7 cellular contexts compared by ENCODE assay signal in genomic region chr7:129784783-129785456, GRCh38.
A peak's percentile ranks its signal among the peaks of the same experiment; 100 is the strongest.
DNase-seq lines count a peak whose midpoint lies in the region; ATAC-seq and TF ChIP-seq lines count a peak whose summit lies in the region.

No MANE protein-coding gene starts in this region.

- DNase-seq in NAMALWA (ENCODE audit: low spot score) (peak; percentile 67), retina (peak; percentile 59), NCI-H2227 (lab: John Stamatoyannopoulos, UW; ENCODE audit: unreplicated experiment) (no peak), colonic mucosa (no peak)

- ATAC-seq in GM18511 (IDR thresholded peaks at IDR 0.05; ENCODE audit: unreplicated experiment) (peak; percentile 41), HG02642 (IDR thresholded peaks at IDR 0.05; ENCODE audit: poor library complexity, unreplicated experiment) (no peak)

- H3K9me3 ChIP-seq in duodenal mucosa (ENCODE audit: control insufficient read depth in 1 of 2, low read length in 2 of 2) (no peaks in the 10 kb centered on the region), colonic mucosa (no peaks in the 10 kb centered on the region)

- TF ChIP-seq CTCF in colonic mucosa (IDR thresholded peaks at IDR 0.05), result no peak

- H3K36me3 ChIP-seq in duodenal mucosa (ENCODE audit: control insufficient read depth in 1 of 2, insufficient read depth in 2 of 2, low read length in 2 of 2) (no peaks in the 10 kb centered on the region), colonic mucosa (no peaks in the 10 kb centered on the region)

- intact Hi-C loops in colonic mucosa (cut with DNase I), result no loop called here

- H3K9ac ChIP-seq in duodenal mucosa (ENCODE audit: low read depth in 1 of 2, low read length in 2 of 2), result no peak overlapping the region
- no peak overlapping the region for H3K9ac ChIP-seq in colonic mucosa (ENCODE audit: low read depth in 2 of 2, low read length in 2 of 2)

- H3K4me3 ChIP-seq in duodenal mucosa (ENCODE audit: low read depth in 1 of 2, low read length in 2 of 2) (peak overlapping the region; percentile 18 to 36), colonic mucosa (no peak overlapping the region)

- H3K27me3 ChIP-seq in duodenal mucosa (ENCODE audit: control insufficient read depth in 1 of 2, insufficient read depth in 2 of 2, low read length in 2 of 2), result peaks cover 60 to 66% of the 10 kb centered on the region in 2 donors
- H3K27me3 ChIP-seq in colonic mucosa, result peaks cover 75% of the 10 kb centered on the region

- H3K27ac ChIP-seq in duodenal mucosa (ENCODE audit: low read depth, low read length), result no peak overlapping the region
- H3K27ac ChIP-seq in colonic mucosa, result no peak overlapping the region

- H3K4me1 ChIP-seq in duodenal mucosa (ENCODE audit: control insufficient read depth in 1 of 2, insufficient read depth in 2 of 2, low read length in 2 of 2) (peaks cover 34 to 50% of the 10 kb centered on the region in 2 donors), colonic mucosa (peaks cover 30% of the 10 kb centered on the region)

Comparison
In these comparisons a context has a peak if more than half of its experiments do, and no peak if none do; other contexts are left out.
1. DNase-seq: peak in NAMALWA (single experiment) and retina (single experiment); none in NCI-H2227 (single experiment) and colonic mucosa (single experiment).